ENCODE assay signal across 16 cellular contexts in the genomic region with DNA sequence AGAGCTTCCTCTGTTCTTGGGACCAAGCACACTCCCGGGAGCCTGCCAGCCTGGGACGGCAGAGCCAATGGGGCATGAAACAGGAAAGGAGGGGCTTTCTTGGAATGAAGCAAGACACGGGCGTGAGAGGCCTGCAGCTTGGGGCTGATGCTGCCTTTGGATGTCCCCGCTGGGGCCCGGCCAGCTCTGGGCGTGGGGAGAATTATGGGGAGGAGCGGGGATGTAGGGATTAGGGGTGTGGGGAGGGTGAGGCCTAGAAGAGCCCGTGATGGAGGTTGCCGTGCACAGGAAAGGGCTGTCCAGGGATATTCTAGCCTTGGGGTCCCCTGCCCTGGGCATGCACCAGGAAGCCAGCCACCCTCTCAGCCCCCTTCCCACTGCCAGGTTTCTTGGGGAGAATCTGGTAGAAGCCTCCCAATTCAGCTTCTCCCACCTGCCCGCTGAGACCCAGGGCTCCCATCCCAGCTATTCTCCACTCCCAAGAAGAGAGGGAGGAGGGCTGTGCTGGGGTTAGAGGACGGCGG. TPM values are rescaled to one million over a fixed set of nuclear protein-coding genes. Genes with fewer than 3 reads are reported as not detected.
DNase-seq lines count a peak whose midpoint lies in the region; ATAC-seq, FAIRE-seq and TF ChIP-seq lines count a peak whose summit lies in the region.
"Had no signal": no experiment of that assay in that cellular context is flagged by ENCODE, and none has a peak within 500 bp of the region (broad histone marks: within the 10 kb centered on the region; RNA-seq: fewer than 3 reads in every experiment).

No MANE protein-coding gene starts in this region.

- no peak for TF ChIP-seq POLR2A in K562 (conservative IDR thresholded peaks at IDR 0.05)

- H3K27me3 ChIP-seq in right cardiac atrium (ENCODE audit: control insufficient read depth, insufficient read depth) (no peaks in the 10 kb centered on the region), left ventricle myocardium inferior (ENCODE audit: low read depth) (no peaks in the 10 kb centered on the region), K562 (ENCODE audit: control insufficient read depth in 2 of 2, insufficient read depth in 2 of 2, low read length in 2 of 2) (peaks cover 0 to 6% of the 10 kb centered on the region in 2 experiments; a peak in 2 of 5 replicates), neuronal stem cell (ENCODE audit: control insufficient read depth in 3 of 3, insufficient read depth in 3 of 3, low read depth in 1 of 3, low read length in 3 of 3) (peaks cover 0 to 49% (median 0%) of the 10 kb centered on the region in 3 experiments), BE2C (no peaks in the 10 kb centered on the region)
- H3K27me3 ChIP-seq: gastrocnemius medialis, upper lobe of left lung had no signal

- no peaks in the 10 kb centered on the region for H3K79me2 ChIP-seq in K562 (ENCODE audit: control insufficient read depth, insufficient read depth, low read length)

- peak overlapping the region; percentile 93 for H3K18ac ChIP-seq in neuronal stem cell (ENCODE audit: low read length)

- CTCF ChIA-PET in K562 (lab: Yijun Ruan, JAX; ENCODE audit: low intra/inter-chr PET ratio): interaction anchor here (2.2 to 3.8 kb wide), 5 partner anchors 59 to 240 kb away, joined by 10 to 29 read pairs (median 11); no protein-coding TSS in a partner anchor

- in situ Hi-C loops in K562 (cut with MboI): no loop called here

- H3K4me3 ChIP-seq in right cardiac atrium (ENCODE audit: low read length) (no peak overlapping the region), left ventricle myocardium inferior (no peak overlapping the region), K562 (no peak overlapping the region), neuronal stem cell (ENCODE audit: low read length in 2 of 2) (no peak overlapping the region), BE2C (ENCODE audit: low read depth, low read length) (no peak overlapping the region)
- H3K4me3 ChIP-seq: gastrocnemius medialis, skin epidermis, upper lobe of left lung had no signal

- no peaks in the 10 kb centered on the region for H3K36me3 ChIP-seq in left ventricle myocardium inferior
- no peaks in the 10 kb centered on the region for H3K36me3 ChIP-seq in K562 (ENCODE audit: control insufficient read depth, insufficient read depth, low read length)
- H3K36me3 ChIP-seq in neuronal stem cell (replicated peaks in 1 of 2; ENCODE audit: control insufficient read depth in 2 of 2, insufficient read depth in 2 of 2, low read length in 2 of 2): no peaks in the 10 kb centered on the region
- no peaks in the 10 kb centered on the region for H3K36me3 ChIP-seq in BE2C
- H3K36me3 ChIP-seq: gastrocnemius medialis, upper lobe of left lung had no signal

- H2BK5ac ChIP-seq in neuronal stem cell (ENCODE audit: low read length): peak overlapping the region; percentile 7

- H4K8ac ChIP-seq in neuronal stem cell (ENCODE audit: low read depth, low read length): no peak overlapping the region

- no peak overlapping the region for H4K91ac ChIP-seq in neuronal stem cell (ENCODE audit: low read depth, low read length, poor library complexity)

- peak overlapping the region; percentile 69 for H2BK12ac ChIP-seq in neuronal stem cell (ENCODE audit: low read length)

- FAIRE-seq in K562 (lab: Jason Lieb, UNC): no peak
- FAIRE-seq: TTC549 had no signal

- H3K9me3 ChIP-seq in right cardiac atrium (ENCODE audit: control insufficient read depth, low read length) (no peaks in the 10 kb centered on the region), left ventricle myocardium inferior (replicated peaks) (no peaks in the 10 kb centered on the region), K562 (replicated peaks; ENCODE audit: control insufficient read depth, insufficient read depth, low read depth, low read length) (no peaks in the 10 kb centered on the region), neuronal stem cell (replicated peaks in 1 of 2; ENCODE audit: control insufficient read depth in 2 of 2, insufficient read depth in 1 of 2, low read depth in 1 of 2, low read length in 2 of 2) (no peaks in the 10 kb centered on the region), BE2C (no peaks in the 10 kb centered on the region)
- H3K9me3 ChIP-seq: gastrocnemius medialis, upper lobe of left lung had no signal

- H3K4me1 ChIP-seq in right cardiac atrium (ENCODE audit: control insufficient read depth, insufficient read depth, low read length) (no peaks in the 10 kb centered on the region), left ventricle myocardium inferior (peaks cover 9% of the 10 kb centered on the region), K562 (replicated peaks in 1 of 2; ENCODE audit: control insufficient read depth in 2 of 2, insufficient read depth in 2 of 2, low read length in 2 of 2) (peaks cover 0 to 14% of the 10 kb centered on the region in 2 experiments; a peak in 3 of 5 replicates), neuronal stem cell (ENCODE audit: control insufficient read depth in 2 of 2, insufficient read depth in 1 of 2, low read depth in 1 of 2, low read length in 2 of 2) (peaks cover 3 to 4% of the 10 kb centered on the region in 2 donors), BE2C (no peaks in the 10 kb centered on the region)

- TF ChIP-seq EP300 in K562 (IDR thresholded peaks at IDR 0.05; ENCODE audit: low read length): no peak

- H3K4me2 ChIP-seq in K562 (ENCODE audit: insufficient read depth, low read length) (no peak overlapping the region), neuronal stem cell (ENCODE audit: insufficient read depth, low read length, poor library complexity, severe bottlenecking) (no peak overlapping the region)

- H4K20me1 ChIP-seq in K562 (replicated peaks; ENCODE audit: control insufficient read depth, insufficient read depth, low read length): no peaks in the 10 kb centered on the region

- ATAC-seq in right cardiac atrium (peak; percentile 14 to 21), K562 (no peak), HG02884 (IDR thresholded peaks at IDR 0.05; ENCODE audit: unreplicated experiment) (no peak), HG03565 (IDR thresholded peaks at IDR 0.05; ENCODE audit: unreplicated experiment) (no peak)

- BruUV-seq in K562 (replicated peaks; lab: Mats Ljungman, UMichigan): no TSS peak

- no peak overlapping the region for H3K23ac ChIP-seq in neuronal stem cell (ENCODE audit: low read depth, low read length, poor library complexity)

- intact Hi-C loops in right cardiac atrium (cut with DNase I): loop anchor here (2.0 to 10.0 kb wide), 6 partner anchors 61 to 442 kb away; a partner anchor contains a TSS
- intact Hi-C loops in left ventricle myocardium inferior (cut with micrococcal nuclease): loop anchor here (5.0 kb wide), 2 partner anchors 53 to 118 kb away; no protein-coding TSS in a partner anchor
- intact Hi-C loops in K562 (cut with micrococcal nuclease): loop anchor here (1.0 to 5.0 kb wide), 2 partner anchors 147 to 238 kb away; no protein-coding TSS in a partner anchor

- H3K9ac ChIP-seq in K562 (ENCODE audit: insufficient read depth in 1 of 2, low read depth in 2 of 2, low read length in 2 of 2) (no peak overlapping the region), neuronal stem cell (ENCODE audit: low read depth, low read length, poor library complexity) (no peak overlapping the region)

- H2BK15ac ChIP-seq in neuronal stem cell (ENCODE audit: low read length): peak overlapping the region; percentile 41

- H3K27ac ChIP-seq in right cardiac atrium (ENCODE audit: low read length) (no peak overlapping the region), left ventricle myocardium inferior (replicated peaks) (no peak overlapping the region), K562 (ENCODE audit: extremely low read depth, low read depth, low read length) (no peak overlapping the region), neuronal stem cell (replicated peaks; ENCODE audit: low read length) (no peak overlapping the region), caudate nucleus (ENCODE audit: low read depth, low read length) (no peak overlapping the region)
- H3K27ac ChIP-seq: gastrocnemius medialis, HL-60, skin epidermis, upper lobe of left lung had no signal

- TF ChIP-seq RAD21 in K562 (CRISPR knock-in tag; conservative IDR thresholded peaks at IDR 0.05 in 1 of 2, IDR thresholded peaks at IDR 0.05 in 1 of 2): no peak

- DNase-seq in right cardiac atrium (peak in 1 of 3 donors; percentile 35), left ventricle myocardium inferior (no peak), K562 (ENCODE audit: extremely low read depth in 1 of 4, low spot score in 3 of 4) (no peak), neuronal stem cell (ENCODE audit: low spot score) (no peak), caudate nucleus (lab: John Stamatoyannopoulos, UW) (no peak), BE2C (no peak)
- DNase-seq: NCI-H1436 treated with DMSO at 0.1 percent for 48 hours had no signal

- POLR2A ChIA-PET in K562 (lab: Yijun Ruan, JAX): interaction anchor here (0.6 to 1.2 kb wide), 2 partner anchors 147 to 832 kb away, joined by 3 to 4 read pairs; no protein-coding TSS in a partner anchor

- H3K4ac ChIP-seq in neuronal stem cell (ENCODE audit: low read length): no peak overlapping the region

- H2BK120ac ChIP-seq in neuronal stem cell (ENCODE audit: low read depth, low read length): no peak overlapping the region

- H3K9me1 ChIP-seq in K562 (ENCODE audit: control insufficient read depth, insufficient read depth, low read length): no peaks in the 10 kb centered on the region

- H2AFZ ChIP-seq in K562 (ENCODE audit: low read depth, low read length) (peak overlapping the region; percentile 81; the same call in 1 of the 2 replicates), neuronal stem cell (ENCODE audit: low read length) (peak overlapping the region; percentile 73)

- no peak for TF ChIP-seq CTCF in left ventricle myocardium inferior (IDR thresholded peaks at IDR 0.05; ENCODE audit: borderline replicate concordance)
- no peak for TF ChIP-seq CTCF in K562 (IDR thresholded peaks at IDR 0.05 in 2 of 3, conservative IDR thresholded peaks at IDR 0.05 in 1 of 3; ENCODE audit: insufficient read depth in 2 of 3, low read depth in 1 of 3, low read length in 3 of 3)
- TF ChIP-seq CTCF in BE2C (IDR thresholded peaks at IDR 0.05; ENCODE audit: low read depth, low read length): no peak

- no peaks in the 10 kb centered on the region for H3K79me1 ChIP-seq in neuronal stem cell (ENCODE audit: low read depth, low read length)

- H3K14ac ChIP-seq in neuronal stem cell (ENCODE audit: low read length): no peak overlapping the region

- H2AK5ac ChIP-seq in neuronal stem cell (ENCODE audit: low read depth, low read length): peak overlapping the region; percentile 79

- whole genome bisulfite sequencing in right cardiac atrium: 80% methylated on average over 13 of the region's 13 CpGs
- WGBS in K562 (ENCODE audit: insufficient coverage, low coverage, missing lambda C conversion rate): 43% methylated on average over 10 of the region's 13 CpGs
- 100% methylated on average over 1 of the region's 13 CpGs; no CpG with 5 or more reads in 1 of the 2 donors for WGBS in neuronal stem cell (ENCODE audit: extremely low coverage in 2 of 2, insufficient read length in 2 of 2, insufficient replicate concordance in 1 of 2), 2 donors

RNA-seq across cellular contexts. Expression of a gene that starts 20.1 kb away (rescaled TPM):
- total RNA-seq in right cardiac atrium: 1 to 10 TPM; 3.8 to 6.5 (median 4.9) TPM
- polyA plus RNA-seq in right cardiac atrium: 5.9 TPM
- total RNA-seq in left ventricle myocardium inferior: 4.0 TPM
- total RNA-seq in K562 (2011; cell fraction: chromatin; rRNA removed; ENCODE audit: low replicate concordance): 0.32 and 0.37 TPM in 2 replicates
- 0.53 and 0.67 TPM in 2 replicates for total RNA-seq in K562 (2011; cell fraction: nucleolus; rRNA removed)
- 0.23 and 0.37 TPM in 2 replicates for total RNA-seq in K562 (2011; cell fraction: nucleoplasm; rRNA removed)
- 0.05 and 0.16 TPM in 2 replicates for total RNA-seq in K562 (2014; rRNA removed)
- 0.07 and 0.10 TPM in 2 replicates for total RNA-seq in K562 (2014; rRNA removed; fragmentation: Illumina TruSeq; extraction: Trizol)
- total RNA-seq in K562 (2015; rRNA removed; fragmentation: Illumina TruSeq; extraction: Trizol): 0.04 and 0.08 TPM in 2 replicates
- 0.13 and 0.27 TPM in 2 replicates for total RNA-seq in K562 (2021)
- polyA plus RNA-seq in K562 (2011; rRNA removed): 0.06 and 0.14 TPM in 2 replicates
- polyA plus RNA-seq in K562 (2011; cell fraction: cytosol; rRNA removed): 0.15 and 0.42 TPM in 2 replicates
- polyA plus RNA-seq in K562 (2011; cell fraction: nucleus; rRNA removed): 0.07 and 0.20 TPM in 2 replicates
- 0.09 and 0.12 TPM in 2 replicates for polyA plus RNA-seq in K562 (2012)
- 0.17 and 0.18 TPM in 2 replicates for polyA plus RNA-seq in K562 (2014; fragmentation: Illumina TruSeq; extraction: Trizol)
- not detected for polyA plus RNA-seq in K562 (2014; fragmentation: Nextera tagmentation; extraction: Ambion mirVana)
- polyA plus RNA-seq in K562 (2014; rRNA removed): 0.05 and 0.08 TPM in 2 replicates
- 0.27 and 0.32 TPM in 2 replicates for polyA minus RNA-seq in K562 (2011; rRNA and poly(A)+ RNA removed)
- not detected in 2 replicates for polyA minus RNA-seq in K562 (2011; cell fraction: cytosol; rRNA and poly(A)+ RNA removed)
- polyA minus RNA-seq in K562 (2011; cell fraction: nucleus; rRNA and poly(A)+ RNA removed): 0.27 and 0.33 TPM in 2 replicates
- 2.9 TPM for polyA plus RNA-seq in neuronal stem cell (2013, experiment 1 of 2)
- 2.8 TPM for polyA plus RNA-seq in neuronal stem cell (2013, experiment 2 of 2)
- not detected for polyA plus RNA-seq in BE2C (2012; ENCODE audit: insufficient read depth, insufficient read length, low read depth)
- total RNA-seq: activated CD4-positive, alpha-beta memory T cell treated with anti-CD3 and anti-CD28 coated beads, Interleukin-2, amount 10 ng/mL, durations not matched to agents 7 days and 5 days; activated T-helper 1 cell treated with anti-CD3 and anti-CD28 coated beads, Interleukin-12 subunit alpha, Interleukin-12 subunit beta, Interleukin-2, Interleukin-4 antibody, amounts not matched to agents 30 ng/mL and 10 ng/mL and 1 ng/mL, durations not matched to agents 14 hours and 24 hours and 36 hours had no signal

Comparison
In these comparisons a context has a peak if more than half of its experiments do, and no peak if none do; other contexts are left out.
1. ATAC-seq: peak in right cardiac atrium (2 of 2); none in K562 (single experiment), HG02884 (single experiment) and HG03565 (single experiment).